In genomic region chr2:88933980-88934379, GRCh38 we compare ENCODE assay signal across 15 cellular contexts.
DNase-seq lines count a peak whose midpoint lies in the region; ATAC-seq and TF ChIP-seq lines count a peak whose summit lies in the region.
"Had no signal": no experiment of that assay in that cellular context is flagged by ENCODE, and none has a peak within 500 bp of the region (broad histone marks: within the 10 kb centered on the region; RNA-seq: fewer than 3 reads in every experiment).

No MANE protein-coding gene starts in this region.

- no peak overlapping the region for H3K4me3 ChIP-seq in HL-60 (replicated peaks; ENCODE audit: insufficient read depth, low read length)
- H3K4me3 ChIP-seq: ovary had no signal

- H3K27me3 ChIP-seq in CD4-positive, alpha-beta T cell (ENCODE audit: control insufficient read depth, insufficient read depth, low read length): no peaks in the 10 kb centered on the region
- no peaks in the 10 kb centered on the region for H3K27me3 ChIP-seq in HL-60 (ENCODE audit: insufficient read depth, poor library complexity, severe bottlenecking)
- H3K27me3 ChIP-seq: ovary had no signal

- peak; percentile 27 for TF ChIP-seq CTCF in CD4-positive, alpha-beta T cell (IDR thresholded peaks at IDR 0.05)
- TF ChIP-seq CTCF in HL-60 (IDR thresholded peaks at IDR 0.05; ENCODE audit: insufficient read depth, low read length) (no peak), glutamatergic neuron (IDR thresholded peaks at IDR 0.05; ENCODE audit: partially characterized antibody, unreplicated experiment) (no peak)

- no peaks in the 10 kb centered on the region for H3K27me3 Mint-ChIP-seq in CD4-positive, alpha-beta T cell
- no peaks in the 10 kb centered on the region for H3K27me3 Mint-ChIP-seq in glutamatergic neuron (ENCODE audit: unreplicated experiment)
- H3K27me3 Mint-ChIP-seq: activated naive CD8-positive, alpha-beta T cell treated with anti-CD3 and anti-CD28 coated beads, Interleukin-2, amount 50 U/mL, for 24 hours had no signal

- H3K9me3 ChIP-seq in CD4-positive, alpha-beta T cell (ENCODE audit: control insufficient read depth, low read length): no peaks in the 10 kb centered on the region
- H3K9me3 ChIP-seq: ovary had no signal

- POLR2A ChIA-PET in CD4-positive, alpha-beta T cell (lab: Charles Lee): no interaction called here

- DNase-seq in CD4-positive, alpha-beta T cell: no peak
- DNase-seq in HL-60 (ENCODE audit: low read depth in 1 of 2, low spot score in 1 of 2): peak; percentile 4 to 35
- peak; percentile 32 for DNase-seq in RPMI7951 (ENCODE audit: low read depth)
- no peak for DNase-seq in glutamatergic neuron
- DNase-seq in NCI-H1694 (lab: John Stamatoyannopoulos, UW): no peak
- no peak for DNase-seq in germinal center (ENCODE audit: low spot score)
- DNase-seq in SHP77 treated with DMSO at 0.1 percent for 48 hours (lab: John Stamatoyannopoulos, UW): no peak
- DNase-seq: activated naive CD8-positive, alpha-beta T cell treated with anti-CD3 and anti-CD28 coated beads, Interleukin-2, amount 50 U/mL, for 24 hours; COR-L47; mesenchymal stem cell; ovary; stimulated activated CD4-positive, alpha-beta T cell treated with anti-CD3 and anti-CD28 coated beads, Interleukin-2, amount 100 ng/mL, for 24 hours; stimulated activated naive CD4-positive, alpha-beta T cell treated with Interleukin-2 at 50 U/mL for 16 hours had no signal

- no peaks in the 10 kb centered on the region for H3K4me1 Mint-ChIP-seq in CD4-positive, alpha-beta T cell (ENCODE audit: low read depth)
- H3K4me1 Mint-ChIP-seq in glutamatergic neuron (ENCODE audit: low read depth, unreplicated experiment): peaks cover 22% of the 10 kb centered on the region

- H3K27ac ChIP-seq in CD4-positive, alpha-beta T cell (ENCODE audit: low read depth, low read length): no peak overlapping the region
- H3K27ac ChIP-seq in HL-60 (replicated peaks): no peak overlapping the region
- H3K27ac ChIP-seq: ovary had no signal

- intact Hi-C loops in CD4-positive, alpha-beta T cell (cut with DNase I, micrococcal nuclease): no loop called here

- CTCF ChIA-PET in CD4-positive, alpha-beta T cell (lab: Charles Lee): no interaction called here

- no peaks in the 10 kb centered on the region for H3K9me3 Mint-ChIP-seq in CD4-positive, alpha-beta T cell
- peaks cover 2% of the 10 kb centered on the region for H3K9me3 Mint-ChIP-seq in glutamatergic neuron (ENCODE audit: unreplicated experiment)
- H3K9me3 Mint-ChIP-seq: activated naive CD8-positive, alpha-beta T cell treated with anti-CD3 and anti-CD28 coated beads, Interleukin-2, amount 50 U/mL, for 24 hours; T-helper 1 cell treated with Interleukin-12 subunit alpha and Interleukin-12 subunit beta and Interleukin-4 antibody, amounts not matched to agents 30 μg/mL and 1 μg/mL, for 36 hours had no signal

- no peak overlapping the region for H3K4me3 Mint-ChIP-seq in CD4-positive, alpha-beta T cell
- peak overlapping the region; percentile 12 for H3K4me3 Mint-ChIP-seq in glutamatergic neuron (ENCODE audit: unreplicated experiment)
- H3K4me3 Mint-ChIP-seq: activated naive CD8-positive, alpha-beta T cell treated with anti-CD3 and anti-CD28 coated beads, Interleukin-2, amount 50 U/mL, for 24 hours; T-helper 1 cell treated with Interleukin-12 subunit alpha and Interleukin-12 subunit beta and Interleukin-4 antibody, amounts not matched to agents 30 μg/mL and 1 μg/mL, for 36 hours had no signal

- ATAC-seq in CD4-positive, alpha-beta T cell (ENCODE audit: poor library complexity): peak; percentile 48
- ATAC-seq in HG02678 (IDR thresholded peaks at IDR 0.05; ENCODE audit: unreplicated experiment): no peak
- ATAC-seq: activated naive CD8-positive, alpha-beta T cell treated with anti-CD3 and anti-CD28 coated beads, Interleukin-2, amount 50 U/mL, for 24 hours had no signal

- no peaks in the 10 kb centered on the region for H3K36me3 Mint-ChIP-seq in CD4-positive, alpha-beta T cell (ENCODE audit: low read depth)
- H3K36me3 Mint-ChIP-seq in glutamatergic neuron (ENCODE audit: unreplicated experiment): no peaks in the 10 kb centered on the region

- H3K27ac Mint-ChIP-seq in CD4-positive, alpha-beta T cell: no peak overlapping the region
- H3K27ac Mint-ChIP-seq in glutamatergic neuron (ENCODE audit: unreplicated experiment): peak overlapping the region; percentile 3
- H3K27ac Mint-ChIP-seq: activated naive CD8-positive, alpha-beta T cell treated with anti-CD3 and anti-CD28 coated beads, Interleukin-2, amount 50 U/mL, for 24 hours; T-helper 1 cell treated with Interleukin-12 subunit alpha and Interleukin-12 subunit beta and Interleukin-4 antibody, amounts not matched to agents 30 μg/mL and 1 μg/mL, for 36 hours had no signal

Comparison
In these comparisons a context has a peak if more than half of its experiments do, and no peak if none do; other contexts are left out.
1. DNase-seq: peak in HL-60 (2 of 2) and RPMI7951 (single experiment); none in CD4-positive, alpha-beta T cell (0 of 10), glutamatergic neuron (single experiment), NCI-H1694 (single experiment), germinal center (single experiment) and SHP77 treated with DMSO at 0.1 percent for 48 hours (single experiment).